In genomic region chr16:26204138-26204537, GRCh38 we compare ENCODE assay signal across 22 cellular contexts.
DNase-seq lines count a peak whose midpoint lies in the region; ATAC-seq and TF ChIP-seq lines count a peak whose summit lies in the region.
"Had no signal": no experiment of that assay in that cellular context is flagged by ENCODE, and none has a peak within 500 bp of the region (broad histone marks: within the 10 kb centered on the region; RNA-seq: fewer than 3 reads in every experiment).

No MANE protein-coding gene starts in this region.

- TF ChIP-seq CTCF in nephron progenitor cell (IDR thresholded peaks at IDR 0.05) (no peak), left lung (IDR thresholded peaks at IDR 0.05) (no peak)

- H3K4me1 Mint-ChIP-seq in stimulated activated naive CD8-positive, alpha-beta T cell treated with anti-CD3 and anti-CD28 coated beads, Interleukin-15, amount 100 ng/mL, for 72 hours = no peaks in the 10 kb centered on the region
- H3K4me1 Mint-ChIP-seq in nephron progenitor cell = peaks cover 28% of the 10 kb centered on the region
- H3K4me1 Mint-ChIP-seq: IgD-negative memory B cell had no signal

- DNase-seq in activated T-cell treated with anti-CD3 and anti-CD28 coated beads for 48 hours (ENCODE audit: low read depth) (peak; percentile 0), activated T-cell treated with anti-CD3 and anti-CD28 coated beads for 4 hours (no peak), nephron progenitor cell (no peak), left lung (no peak), NCI-H510A (lab: John Stamatoyannopoulos, UW) (no peak)
- DNase-seq in stimulated activated naive CD8-positive, alpha-beta T cell treated with anti-CD3 and anti-CD28 coated beads, Interleukin-15, amount 100 ng/mL, for 72 hours = peak in 1 of 2 donors; percentile 19
- no peak for DNase-seq in stimulated activated naive CD8-positive, alpha-beta T cell treated with anti-CD3 and anti-CD28 coated beads, Interleukin-15, Interleukin-2, amounts not matched to agents 100 U/mL and 50 U/mL, for 24 hours
- DNase-seq: AML-193; CD4-positive, alpha-beta T cell; DMS53; MM.1S; NCI-H2029; NCI-H446; NCI-H526 treated with DMSO at 0.1 percent for 48 hours; SHP77 had no signal

- H3K27ac ChIP-seq in left lung = no peak overlapping the region
- H3K27ac ChIP-seq: A549; BLaER1 treated with 17β-estradiol and CSF1 and Interleukin-3, amounts not matched to agents 10 nM and 100 nM; KMS-11; RWPE1 had no signal

- no peak overlapping the region for H3K27ac Mint-ChIP-seq in stimulated activated naive CD8-positive, alpha-beta T cell treated with anti-CD3 and anti-CD28 coated beads, Interleukin-15, amount 100 ng/mL, for 72 hours
- peak overlapping the region; percentile 68 for H3K27ac Mint-ChIP-seq in nephron progenitor cell
- H3K27ac Mint-ChIP-seq: CD4-positive, alpha-beta T cell; IgD-negative memory B cell had no signal

- ATAC-seq in stimulated activated naive CD8-positive, alpha-beta T cell treated with anti-CD3 and anti-CD28 coated beads, Interleukin-15, amount 100 ng/mL, for 72 hours = peak; percentile 78
- ATAC-seq in stimulated activated naive CD8-positive, alpha-beta T cell treated with anti-CD3 and anti-CD28 coated beads, Interleukin-15, Interleukin-2, amounts not matched to agents 100 U/mL and 50 U/mL, for 24 hours = no peak
- ATAC-seq in left lung = no peak
- ATAC-seq: A549, HCT116, Panc1 had no signal

- no peaks in the 10 kb centered on the region for H3K9me3 Mint-ChIP-seq in stimulated activated naive CD8-positive, alpha-beta T cell treated with anti-CD3 and anti-CD28 coated beads, Interleukin-15, amount 100 ng/mL, for 72 hours
- peaks cover 20% of the 10 kb centered on the region for H3K9me3 Mint-ChIP-seq in nephron progenitor cell

- H3K4me3 Mint-ChIP-seq in stimulated activated naive CD8-positive, alpha-beta T cell treated with anti-CD3 and anti-CD28 coated beads, Interleukin-15, amount 100 ng/mL, for 72 hours = no peak overlapping the region
- H3K4me3 Mint-ChIP-seq in nephron progenitor cell = no peak overlapping the region
- H3K4me3 Mint-ChIP-seq: CD4-positive, alpha-beta T cell; IgD-negative memory B cell had no signal

- H3K36me3 ChIP-seq in left lung = no peaks in the 10 kb centered on the region
- H3K36me3 ChIP-seq: BLaER1 treated with 17β-estradiol and CSF1 and Interleukin-3, amounts not matched to agents 10 nM and 100 nM had no signal

- H3K4me3 ChIP-seq in left lung = no peak overlapping the region
- H3K4me3 ChIP-seq: A549; BLaER1 treated with 17β-estradiol and CSF1 and Interleukin-3, amounts not matched to agents 10 nM and 100 nM had no signal

- H3K4me1 ChIP-seq in left lung = no peaks in the 10 kb centered on the region
- H3K4me1 ChIP-seq: A549; BLaER1 treated with 17β-estradiol and CSF1 and Interleukin-3, amounts not matched to agents 10 nM and 100 nM had no signal

- H3K36me3 Mint-ChIP-seq in nephron progenitor cell (ENCODE audit: low read depth) = no peaks in the 10 kb centered on the region

- H3K27me3 Mint-ChIP-seq in stimulated activated naive CD8-positive, alpha-beta T cell treated with anti-CD3 and anti-CD28 coated beads, Interleukin-15, amount 100 ng/mL, for 72 hours = peaks cover 27% of the 10 kb centered on the region
- peaks cover 4% of the 10 kb centered on the region for H3K27me3 Mint-ChIP-seq in nephron progenitor cell (ENCODE audit: low read depth, poor library complexity)
- H3K27me3 Mint-ChIP-seq: IgD-negative memory B cell had no signal

- no peaks in the 10 kb centered on the region for H3K27me3 ChIP-seq in left lung
- H3K27me3 ChIP-seq: BLaER1 treated with 17β-estradiol and CSF1 and Interleukin-3, amounts not matched to agents 10 nM and 100 nM had no signal

- intact Hi-C loops in left lung (cut with DNase I) = no loop called here

- H3K9me3 ChIP-seq in left lung = no peaks in the 10 kb centered on the region
- H3K9me3 ChIP-seq: A549 had no signal
